In genomic region chr10:79137404-79137803, GRCh38 we compare ENCODE assay signal across 8 cellular contexts.
DNase-seq lines count a peak whose midpoint lies in the region; FAIRE-seq and TF ChIP-seq lines count a peak whose summit lies in the region.

No MANE protein-coding gene starts in this region.

- CTCF ChIA-PET in activated naive CD4-positive, alpha-beta T cell treated with anti-CD3 and anti-CD28 coated beads, Interleukin-2, amount 10 ng/mL, durations not matched to agents 7 days and 5 days (lab: Charles Lee) = no interaction called here
- CTCF ChIA-PET in OCI-LY7 (lab: Charles Lee; ENCODE audit: unreplicated experiment) (interaction anchor here (1.1 to 1.5 kb wide), 2 partner anchors 39 to 58 kb away, joined by 3 to 8 read pairs; no protein-coding TSS in a partner anchor), PC-9 (lab: Charles Lee) (no interaction called here)

- no peak for FAIRE-seq in kidney (lab: Jason Lieb, UNC)

- POLR2A ChIA-PET in OCI-LY7 (lab: Charles Lee) = interaction anchor here (1.1 to 1.9 kb wide), 3 partner anchors 36 to 71 kb away, joined by 3 to 11 read pairs (median 4); no protein-coding TSS in a partner anchor
- POLR2A ChIA-PET in PC-9 (lab: Charles Lee; ENCODE audit: unreplicated experiment) = no interaction called here

- no peaks in the 10 kb centered on the region for H3K9me3 Mint-ChIP-seq in activated naive CD4-positive, alpha-beta T cell treated with anti-CD3 and anti-CD28 coated beads, Interleukin-2, amount 10 ng/mL, durations not matched to agents 7 days and 5 days
- no peaks in the 10 kb centered on the region for H3K9me3 Mint-ChIP-seq in type B pancreatic cell

- BruUV-seq in OCI-LY7 (replicated peaks; lab: Mats Ljungman, UMichigan) (no TSS peak), PC-9 (replicated peaks; lab: Mats Ljungman, UMichigan) (no TSS peak)

- TF ChIP-seq CTCF in OCI-LY7 (conservative IDR thresholded peaks at IDR 0.05; ENCODE audit: low read length) (no peak), kidney (IDR thresholded peaks at IDR 0.05; ENCODE audit: borderline replicate concordance, extremely low read depth, insufficient read depth) (no peak), type B pancreatic cell (conservative IDR thresholded peaks at IDR 0.05) (no peak), PC-9 (conservative IDR thresholded peaks at IDR 0.05) (no peak)

- intact Hi-C loops in OCI-LY7 (cut with micrococcal nuclease; ENCODE audit: unreplicated experiment) = loop anchor here (2.0 to 5.0 kb wide), 4 partner anchors 39 to 1105 kb away; partner anchors contain the start of genes RPS24 and ZMIZ1
- intact Hi-C loops in kidney (cut with DNase I) = no loop called here
- intact Hi-C loops in PC-9 (cut with micrococcal nuclease; ENCODE audit: unreplicated experiment) = no loop called here

- peaks cover 8% of the 10 kb centered on the region for H3K27me3 Mint-ChIP-seq in activated naive CD4-positive, alpha-beta T cell treated with anti-CD3 and anti-CD28 coated beads, Interleukin-2, amount 10 ng/mL, durations not matched to agents 7 days and 5 days
- H3K27me3 Mint-ChIP-seq in type B pancreatic cell = no peaks in the 10 kb centered on the region

- H3K4me3 Mint-ChIP-seq in activated naive CD4-positive, alpha-beta T cell treated with anti-CD3 and anti-CD28 coated beads, Interleukin-2, amount 10 ng/mL, durations not matched to agents 7 days and 5 days = peak overlapping the region; percentile 66
- H3K4me3 Mint-ChIP-seq in type B pancreatic cell = peak overlapping the region; percentile 67

- H3K79me2 ChIP-seq in OCI-LY7 (ENCODE audit: insufficient read depth, low read depth, low read length) (peaks cover 4% of the 10 kb centered on the region; the same call in 1 of the 2 replicates), PC-9 (ENCODE audit: low read depth) (peaks cover 11% of the 10 kb centered on the region; the same call in 1 of the 2 replicates)

- H3K27me3 ChIP-seq in PC-9 (ENCODE audit: insufficient read depth, low read depth) = no peaks in the 10 kb centered on the region

- H3K27ac Mint-ChIP-seq in activated naive CD4-positive, alpha-beta T cell treated with anti-CD3 and anti-CD28 coated beads, Interleukin-2, amount 10 ng/mL, durations not matched to agents 7 days and 5 days = peak overlapping the region; percentile 88
- peak overlapping the region; percentile 74 for H3K27ac Mint-ChIP-seq in type B pancreatic cell

- H3K4me2 ChIP-seq in OCI-LY7 (ENCODE audit: low read length) = peak overlapping the region; percentile 91
- H3K4me2 ChIP-seq in PC-9 = no peak overlapping the region

- peak overlapping the region; percentile 35; the same call in 1 of the 2 replicates for H2AFZ ChIP-seq in OCI-LY7 (ENCODE audit: low read length)
- H2AFZ ChIP-seq in PC-9 = no peak overlapping the region

- H3K27ac ChIP-seq in OCI-LY7 (ENCODE audit: low read depth, low read length, poor library complexity, severe bottlenecking) = peak overlapping the region; percentile 75
- H3K27ac ChIP-seq in kidney (ENCODE audit: low read depth in 2 of 2, low read length in 2 of 2) = peak overlapping the region; percentile 29 to 74
- H3K27ac ChIP-seq in PC-9 = no peak overlapping the region

- H3K36me3 Mint-ChIP-seq in activated naive CD4-positive, alpha-beta T cell treated with anti-CD3 and anti-CD28 coated beads, Interleukin-2, amount 10 ng/mL, durations not matched to agents 7 days and 5 days = peaks cover 7% of the 10 kb centered on the region
- peaks cover 28% of the 10 kb centered on the region for H3K36me3 Mint-ChIP-seq in type B pancreatic cell

- H4K20me1 ChIP-seq in OCI-LY7 (ENCODE audit: insufficient read depth, low read length) = no peaks in the 10 kb centered on the region
- peaks cover 5% of the 10 kb centered on the region; the same call in 1 of the 2 replicates for H4K20me1 ChIP-seq in PC-9 (ENCODE audit: insufficient read depth)

- H3K9ac ChIP-seq in kidney (ENCODE audit: low read length in 2 of 2) = peak overlapping the region in 1 of 2 donors; percentile 77

- no peaks in the 10 kb centered on the region for H3K9me2 ChIP-seq in OCI-LY7 (ENCODE audit: insufficient read depth, low read length)
- H3K9me2 ChIP-seq in PC-9 (ENCODE audit: insufficient read depth) = no peaks in the 10 kb centered on the region

- H3K36me3 ChIP-seq in OCI-LY7 (ENCODE audit: insufficient read depth, low read length) (no peaks in the 10 kb centered on the region), kidney (ENCODE audit: control insufficient read depth in 1 of 2, insufficient read depth in 2 of 2, low read length in 2 of 2) (peaks cover 10 to 14% of the 10 kb centered on the region in 2 donors), PC-9 (ENCODE audit: low read depth) (no peaks in the 10 kb centered on the region; the same call in 1 of the 2 replicates)

- H3K4me3 ChIP-seq in OCI-LY7 (ENCODE audit: low read depth, low read length, poor library complexity, severe bottlenecking) (peak overlapping the region; percentile 67), kidney (ENCODE audit: low read length in 2 of 2) (no peak overlapping the region), PC-9 (no peak overlapping the region)

- no peaks in the 10 kb centered on the region; the same call in 1 of the 2 replicates for H3F3A ChIP-seq in PC-9 (ENCODE audit: insufficient read depth, low read depth)

- H3K4me1 Mint-ChIP-seq in activated naive CD4-positive, alpha-beta T cell treated with anti-CD3 and anti-CD28 coated beads, Interleukin-2, amount 10 ng/mL, durations not matched to agents 7 days and 5 days = peaks cover 53% of the 10 kb centered on the region
- H3K4me1 Mint-ChIP-seq in type B pancreatic cell (ENCODE audit: unreplicated experiment) = peaks cover 69% of the 10 kb centered on the region

- H3K4me1 ChIP-seq in OCI-LY7 (ENCODE audit: insufficient read depth, low read length, poor library complexity, severe bottlenecking) (peaks cover 65% of the 10 kb centered on the region), kidney (ENCODE audit: control insufficient read depth in 1 of 2, insufficient read depth in 1 of 2, low read depth in 1 of 2, low read length in 2 of 2) (peaks cover 38 to 39% of the 10 kb centered on the region in 2 donors), PC-9 (replicated peaks; ENCODE audit: insufficient read depth) (no peaks in the 10 kb centered on the region)

- DNase-seq in activated naive CD4-positive, alpha-beta T cell treated with anti-CD3 and anti-CD28 coated beads, Interleukin-2, amount 10 ng/mL, durations not matched to agents 7 days and 5 days = no peak
- no peak for DNase-seq in activated naive CD4-positive, alpha-beta T cell treated with Interleukin-2 at 50 U/mL for 16 hours
- DNase-seq in OCI-LY7 (ENCODE audit: low spot score) (no peak), kidney (no peak), type B pancreatic cell (ENCODE audit: extremely low spot score, unreplicated experiment) (no peak), 8988T (no peak), pons (ENCODE audit: low spot score) (no peak), PC-9 (no peak)

- H3K9me3 ChIP-seq in OCI-LY7 (ENCODE audit: low read length) = no peaks in the 10 kb centered on the region
- H3K9me3 ChIP-seq in kidney (ENCODE audit: control insufficient read depth in 1 of 2, low read length in 2 of 2) = no peaks in the 10 kb centered on the region
- H3K9me3 ChIP-seq in PC-9 (ENCODE audit: insufficient read depth, low read depth) = no peaks in the 10 kb centered on the region
